ENCODE assay signal across 9 cellular contexts in the genomic region with DNA sequence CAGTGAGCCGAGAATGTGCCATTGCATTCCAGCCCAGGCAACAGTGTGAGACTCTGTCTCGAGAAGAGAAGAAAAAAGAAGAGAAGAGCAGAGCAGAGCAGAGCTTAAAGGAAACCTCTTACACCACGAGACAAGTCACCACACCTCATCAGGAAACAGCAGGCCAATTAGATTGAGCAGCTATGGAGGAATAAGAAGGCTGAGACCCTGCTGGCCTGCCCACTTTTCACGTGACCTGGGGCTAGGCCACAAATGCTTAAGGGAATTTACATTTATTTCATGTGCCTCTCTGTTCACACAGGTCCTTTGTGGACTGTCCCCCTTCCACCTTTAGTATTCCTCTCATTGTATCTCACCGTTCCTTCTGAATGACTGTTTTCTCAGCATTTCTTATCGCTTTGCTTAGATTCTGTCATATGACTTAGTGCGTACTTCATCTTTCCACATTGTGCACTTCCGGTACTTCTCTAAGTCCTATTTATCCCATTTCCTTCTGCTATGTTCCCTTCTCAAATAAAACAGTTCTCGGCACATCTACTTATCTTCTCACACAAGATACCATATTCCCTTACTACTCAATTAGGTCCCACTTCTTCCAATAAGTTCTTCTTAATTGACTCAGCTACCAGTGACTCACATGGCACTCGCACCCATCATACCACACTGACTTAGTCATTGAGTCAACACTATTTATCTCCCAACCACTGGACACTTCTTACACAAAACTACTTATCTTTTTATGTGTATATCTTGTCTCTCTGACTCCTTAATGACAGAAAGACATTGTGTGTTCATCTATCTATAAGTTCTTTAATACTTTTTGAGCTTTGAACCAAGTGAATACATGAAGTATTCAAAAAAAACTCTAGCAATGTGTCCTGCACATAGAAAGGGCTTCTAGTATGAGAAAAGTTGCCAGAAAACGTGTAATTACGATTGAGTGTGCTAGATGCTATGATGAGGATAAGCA. TPM values are rescaled to one million over a fixed set of nuclear protein-coding genes. Genes with fewer than 3 reads are reported as not detected.
A peak's percentile ranks its signal among the peaks of the same experiment; 100 is the strongest.
DNase-seq lines count a peak whose midpoint lies in the region; ATAC-seq and TF ChIP-seq lines count a peak whose summit lies in the region.
"Had no signal": no experiment of that assay in that cellular context is flagged by ENCODE, and none has a peak within 500 bp of the region (broad histone marks: within the 10 kb centered on the region; RNA-seq: fewer than 3 reads in every experiment).

No MANE protein-coding gene starts in this region.

- CTCF ChIA-PET in activated CD8-positive, alpha-beta T cell treated with anti-CD3 and anti-CD28 coated beads, Interleukin-2, amount 10 ng/mL, durations not matched to agents 7 days and 5 days (lab: Charles Lee): interaction anchor here (2.1 kb wide), 1 partner anchor 9 kb away, joined by 4 read pairs; no protein-coding TSS in a partner anchor

- H3K27ac Mint-ChIP-seq in activated CD8-positive, alpha-beta T cell treated with anti-CD3 and anti-CD28 coated beads, Interleukin-2, amount 10 ng/mL, durations not matched to agents 7 days and 5 days: peak overlapping the region; percentile 10

- no peak for TF ChIP-seq CTCF in foreskin keratinocyte (conservative IDR thresholded peaks at IDR 0.05)

- H3K4me1 Mint-ChIP-seq in activated CD8-positive, alpha-beta T cell treated with anti-CD3 and anti-CD28 coated beads, Interleukin-2, amount 10 ng/mL, durations not matched to agents 7 days and 5 days (ENCODE audit: low read depth): peaks cover 9% of the 10 kb centered on the region

- H3K9me3 Mint-ChIP-seq in activated CD8-positive, alpha-beta T cell treated with anti-CD3 and anti-CD28 coated beads, Interleukin-2, amount 10 ng/mL, durations not matched to agents 7 days and 5 days (ENCODE audit: insufficient read depth): no peaks in the 10 kb centered on the region

- peaks cover 17% of the 10 kb centered on the region for H3K4me1 ChIP-seq in foreskin keratinocyte

- H3K36me3 Mint-ChIP-seq in activated CD8-positive, alpha-beta T cell treated with anti-CD3 and anti-CD28 coated beads, Interleukin-2, amount 10 ng/mL, durations not matched to agents 7 days and 5 days (ENCODE audit: low read depth): peaks cover 28% of the 10 kb centered on the region

- ATAC-seq in activated CD8-positive, alpha-beta T cell treated with anti-CD3 and anti-CD28 coated beads, Interleukin-2, amount 10 ng/mL, durations not matched to agents 7 days and 5 days: no peak
- ATAC-seq in foreskin keratinocyte (peak; percentile 100), GM21737 (IDR thresholded peaks at IDR 0.05; ENCODE audit: unreplicated experiment) (no peak), GM21367 (IDR thresholded peaks at IDR 0.05; ENCODE audit: unreplicated experiment) (no peak)

- DNase-seq in stimulated activated naive CD4-positive, alpha-beta T cell treated with Interleukin-2 at 50 U/mL for 16 hours (lab: John Stamatoyannopoulos, UW): peak; percentile 20
- DNase-seq in stimulated activated naive CD4-positive, alpha-beta T cell (lab: John Stamatoyannopoulos, UW): no peak
- no peak for DNase-seq in activated CD8-positive, alpha-beta T cell treated with anti-CD3 and anti-CD28 coated beads, Interleukin-2, amount 10 ng/mL, durations not matched to agents 7 days and 5 days
- peak; percentile 71 to 82 for DNase-seq in foreskin keratinocyte
- no peak for DNase-seq in NCI-H1092 treated with DMSO at 0.1 percent for 48 hours (lab: John Stamatoyannopoulos, UW)
- no peak for DNase-seq in mucosa of gallbladder (ENCODE audit: low spot score)
- DNase-seq: WERI-Rb-1 had no signal

- no peaks in the 10 kb centered on the region for H3K27me3 ChIP-seq in foreskin keratinocyte

- no peak overlapping the region for H3K4me3 Mint-ChIP-seq in activated CD8-positive, alpha-beta T cell treated with anti-CD3 and anti-CD28 coated beads, Interleukin-2, amount 10 ng/mL, durations not matched to agents 7 days and 5 days

- no peaks in the 10 kb centered on the region for H3K27me3 Mint-ChIP-seq in activated CD8-positive, alpha-beta T cell treated with anti-CD3 and anti-CD28 coated beads, Interleukin-2, amount 10 ng/mL, durations not matched to agents 7 days and 5 days (ENCODE audit: low read depth)

- POLR2A ChIA-PET in activated CD8-positive, alpha-beta T cell treated with anti-CD3 and anti-CD28 coated beads, Interleukin-2, amount 10 ng/mL, durations not matched to agents 7 days and 5 days (lab: Charles Lee): no interaction called here

- no peak overlapping the region for H3K27ac ChIP-seq in foreskin keratinocyte
- H3K27ac ChIP-seq: WERI-Rb-1 had no signal

RNA-seq across cellular contexts. Expression of a gene that starts 11.0 kb away (rescaled TPM):
- total RNA-seq in activated CD8-positive, alpha-beta T cell treated with anti-CD3 and anti-CD28 coated beads, Interleukin-2, amount 10 ng/mL, durations not matched to agents 7 days and 5 days: 10 to 100 TPM; 29.3 to 31.4 TPM
- total RNA-seq in foreskin keratinocyte (25.7 and 25.8 TPM in 2 replicates), mucosa of gallbladder (36.1 TPM)
- polyA plus RNA-seq in foreskin keratinocyte: 6.9 and 8.5 TPM in 2 replicates

RNA-seq across cellular contexts. Expression of a gene that starts 54.1 kb away (rescaled TPM):
- total RNA-seq in activated CD8-positive, alpha-beta T cell treated with anti-CD3 and anti-CD28 coated beads, Interleukin-2, amount 10 ng/mL, durations not matched to agents 7 days and 5 days: 10 to 100 TPM; 56.0 to 60.5 TPM
- 58.1 and 63.1 TPM in 2 replicates for total RNA-seq in foreskin keratinocyte
- polyA plus RNA-seq in foreskin keratinocyte: 73.8 and 78.6 TPM in 2 replicates
- 28.1 TPM for total RNA-seq in mucosa of gallbladder

Comparison
In these comparisons a context has a peak if more than half of its experiments do, and no peak if none do; other contexts are left out.
1. DNase-seq: peak in stimulated activated naive CD4-positive, alpha-beta T cell treated with Interleukin-2 at 50 U/mL for 16 hours (single experiment) and foreskin keratinocyte (2 of 2); none in stimulated activated naive CD4-positive, alpha-beta T cell (0 of 6), activated CD8-positive, alpha-beta T cell treated with anti-CD3 and anti-CD28 coated beads, Interleukin-2, amount 10 ng/mL, durations not matched to agents 7 days and 5 days (single experiment), NCI-H1092 treated with DMSO at 0.1 percent for 48 hours (single experiment) and mucosa of gallbladder (single experiment).